In genomic region chr6:99016355-99016754, GRCh38 we compare ENCODE assay signal across 10 cellular contexts.
DNase-seq lines count a peak whose midpoint lies in the region; ATAC-seq and TF ChIP-seq lines count a peak whose summit lies in the region.
"Had no signal": no experiment of that assay in that cellular context is flagged by ENCODE, and none has a peak within 500 bp of the region (broad histone marks: within the 10 kb centered on the region; RNA-seq: fewer than 3 reads in every experiment).

No MANE protein-coding gene starts in this region.

- ATAC-seq in HG02642 (IDR thresholded peaks at IDR 0.05; ENCODE audit: poor library complexity, unreplicated experiment) (peak; percentile 64), GM18519 (IDR thresholded peaks at IDR 0.05; ENCODE audit: low FRiP score, unreplicated experiment) (no peak)

- no peak overlapping the region for H3K4me3 ChIP-seq in fibroblast of the aortic adventitia (ENCODE audit: low read depth, low read length)
- no peak overlapping the region for H3K4me3 ChIP-seq in MG63

- H3K36me3 Mint-ChIP-seq in activated T-helper 2 cell treated with anti-CD3 and anti-CD28 coated beads, Interferon-gamma antibody, Interleukin-2, Interleukin-4, amounts not matched to agents 10 μg/mL and 5 μg/mL and 100 μg/mL, durations not matched to agents 14 hours and 24 hours and 36 hours (ENCODE audit: low read depth): no peaks in the 10 kb centered on the region

- no peak for TF ChIP-seq CTCF in fibroblast of the aortic adventitia (IDR thresholded peaks at IDR 0.05; ENCODE audit: insufficient read depth, low read length)

- intact Hi-C loops in activated T-helper 2 cell treated with anti-CD3 and anti-CD28 coated beads, Interferon-gamma antibody, Interleukin-2, Interleukin-4, amounts not matched to agents 10 μg/mL and 5 μg/mL and 100 μg/mL, durations not matched to agents 14 hours and 24 hours and 36 hours (cut with micrococcal nuclease): no loop called here

- no peak overlapping the region for H3K27ac Mint-ChIP-seq in activated T-helper 2 cell treated with anti-CD3 and anti-CD28 coated beads, Interferon-gamma antibody, Interleukin-2, Interleukin-4, amounts not matched to agents 10 μg/mL and 5 μg/mL and 100 μg/mL, durations not matched to agents 14 hours and 24 hours and 36 hours

- H3K27me3 Mint-ChIP-seq in activated T-helper 2 cell treated with anti-CD3 and anti-CD28 coated beads, Interferon-gamma antibody, Interleukin-2, Interleukin-4, amounts not matched to agents 10 μg/mL and 5 μg/mL and 100 μg/mL, durations not matched to agents 14 hours and 24 hours and 36 hours (ENCODE audit: low read depth): no peaks in the 10 kb centered on the region

- peaks cover 9% of the 10 kb centered on the region for H3K4me1 Mint-ChIP-seq in activated T-helper 2 cell treated with anti-CD3 and anti-CD28 coated beads, Interferon-gamma antibody, Interleukin-2, Interleukin-4, amounts not matched to agents 10 μg/mL and 5 μg/mL and 100 μg/mL, durations not matched to agents 14 hours and 24 hours and 36 hours (ENCODE audit: low read depth)

- no peaks in the 10 kb centered on the region for H3K27me3 ChIP-seq in MG63

- no peak overlapping the region for H3K4me3 Mint-ChIP-seq in activated T-helper 2 cell treated with anti-CD3 and anti-CD28 coated beads, Interferon-gamma antibody, Interleukin-2, Interleukin-4, amounts not matched to agents 10 μg/mL and 5 μg/mL and 100 μg/mL, durations not matched to agents 14 hours and 24 hours and 36 hours (ENCODE audit: low read depth)

- no peaks in the 10 kb centered on the region for H3K36me3 ChIP-seq in MG63

- H3K9me3 ChIP-seq in MG63: no peaks in the 10 kb centered on the region

- no peaks in the 10 kb centered on the region for H3K9me3 Mint-ChIP-seq in activated T-helper 2 cell treated with anti-CD3 and anti-CD28 coated beads, Interferon-gamma antibody, Interleukin-2, Interleukin-4, amounts not matched to agents 10 μg/mL and 5 μg/mL and 100 μg/mL, durations not matched to agents 14 hours and 24 hours and 36 hours

- DNase-seq in GF-D8 (lab: John Stamatoyannopoulos, UW) (peak; percentile 90), NOMO-1 treated with dmso at 0.1 percent for 144 hours (lab: John Stamatoyannopoulos, UW; ENCODE audit: unreplicated experiment) (peak; percentile 1), fibroblast of the aortic adventitia (ENCODE audit: low read depth) (peak; percentile 8), D341Med (ENCODE audit: low spot score) (no peak), MG63 (no peak)
- no peak for DNase-seq in activated T-helper 2 cell treated with anti-CD3 and anti-CD28 coated beads, Interferon-gamma antibody, Interleukin-2, Interleukin-4, amounts not matched to agents 10 μg/mL and 5 μg/mL and 100 μg/mL, durations not matched to agents 14 hours and 24 hours and 36 hours (ENCODE audit: low spot score)
- DNase-seq: activated effector memory CD4-positive, alpha-beta T cell treated with anti-CD3 and anti-CD28 coated beads, Interleukin-2, amount 50 U/mL, for 16 hours; T-helper 1 cell had no signal

Comparison
In these comparisons a context has a peak if more than half of its experiments do, and no peak if none do; other contexts are left out.
1. DNase-seq: peak in GF-D8 (single experiment), NOMO-1 treated with dmso at 0.1 percent for 144 hours (single experiment) and fibroblast of the aortic adventitia (single experiment); none in D341Med (single experiment), activated T-helper 2 cell treated with anti-CD3 and anti-CD28 coated beads, Interferon-gamma antibody, Interleukin-2, Interleukin-4, amounts not matched to agents 10 μg/mL and 5 μg/mL and 100 μg/mL, durations not matched to agents 14 hours and 24 hours and 36 hours (single experiment) and MG63 (single experiment).